26 cellular contexts compared by ENCODE assay signal in genomic region chr1:69738458-69738857, GRCh38.
A peak's percentile ranks its signal among the peaks of the same experiment; 100 is the strongest.
DNase-seq lines count a peak whose midpoint lies in the region; ATAC-seq and TF ChIP-seq lines count a peak whose summit lies in the region.
"Had no signal": no experiment of that assay in that cellular context is flagged by ENCODE, and none has a peak within 500 bp of the region (broad histone marks: within the 10 kb centered on the region; RNA-seq: fewer than 3 reads in every experiment).

No MANE protein-coding gene starts in this region.

- peaks cover 9% of the 10 kb centered on the region for H3K9me3 Mint-ChIP-seq in WTC11
- H3K9me3 Mint-ChIP-seq: activated B cell treated with CpG ODN at 0.5 μM for 24 hours; activated T-helper 1 cell treated with anti-CD3 and anti-CD28 coated beads, Interleukin-12 subunit alpha, Interleukin-12 subunit beta, Interleukin-2, Interleukin-4 antibody, amounts not matched to agents 30 ng/mL and 10 ng/mL and 1 ng/mL, durations not matched to agents 14 hours and 24 hours and 36 hours; dendritic cell treated with granulocyte-macrophage colony-stimulating factor and Interleukin-4, amounts not matched to agents 40 ng/mL and 50 ng/mL, for 4 days; stimulated activated naive CD8-positive, alpha-beta T cell treated with anti-CD3 and anti-CD28 coated beads, Interleukin-15, Interleukin-2, amounts not matched to agents 100 ng/mL and 50 ng/mL, for 24 hours had no signal

- peaks cover 4% of the 10 kb centered on the region; the same call in 1 of the 2 replicates for H3K36me3 Mint-ChIP-seq in WTC11
- H3K36me3 Mint-ChIP-seq: CD8-positive, alpha-beta memory T cell had no signal

- H3K9ac ChIP-seq in HUES64 (ENCODE audit: low read depth, low read length) = no peak overlapping the region

- ATAC-seq in sciatic nerve (peak; percentile 26), WTC11 (no peak)

- no peak overlapping the region for H3K4me3 Mint-ChIP-seq in WTC11
- H3K4me3 Mint-ChIP-seq: activated B cell treated with CpG ODN at 0.5 μM for 24 hours; activated naive CD4-positive, alpha-beta T cell treated with anti-CD3 and anti-CD28 coated beads for 36 hours; activated T-helper 1 cell treated with anti-CD3 and anti-CD28 coated beads, Interleukin-12 subunit alpha, Interleukin-12 subunit beta, Interleukin-2, Interleukin-4 antibody, amounts not matched to agents 30 ng/mL and 10 ng/mL and 1 ng/mL, durations not matched to agents 14 hours and 24 hours and 36 hours; CD8-positive, alpha-beta memory T cell; dendritic cell treated with granulocyte-macrophage colony-stimulating factor and Interleukin-4, amounts not matched to agents 40 ng/mL and 50 ng/mL, for 4 days; nephron progenitor cell; stimulated activated naive CD8-positive, alpha-beta T cell treated with anti-CD3 and anti-CD28 coated beads, Interleukin-15, Interleukin-2, amounts not matched to agents 100 ng/mL and 50 ng/mL, for 24 hours had no signal

- DNase-seq in caudate nucleus (lab: John Stamatoyannopoulos, UW) = no peak
- DNase-seq in medulla oblongata (ENCODE audit: extremely low spot score) = peak; percentile 12
- no peak for DNase-seq in sciatic nerve (ENCODE audit: low spot score)
- no peak for DNase-seq in NCI-H2029 treated with DMSO at 0.1 percent for 48 hours (lab: John Stamatoyannopoulos, UW)
- no peak for DNase-seq in nucleus accumbens (lab: John Stamatoyannopoulos, UW)
- no peak for DNase-seq in WTC11 (ENCODE audit: low spot score)
- DNase-seq: ACHN; activated B cell treated with CpG ODN at 0.5 μM for 24 hours; activated naive CD4-positive, alpha-beta T cell treated with anti-CD3 and anti-CD28 coated beads for 36 hours; adrenal gland; BE2C; CD8-positive, alpha-beta memory T cell; DMS153; HCEC 1CT; NCI-H1092 treated with DMSO at 0.1 percent for 48 hours; NCI-H187 treated with DMSO at 0.1 percent for 48 hours; NCI-H69; nephron progenitor cell; SHP77 treated with DMSO at 0.1 percent for 48 hours; SW 1271; tibial artery had no signal

- no peaks in the 10 kb centered on the region; the same call in 1 of the 2 replicates for H3K27me3 Mint-ChIP-seq in WTC11 (ENCODE audit: low read depth)
- H3K27me3 Mint-ChIP-seq: activated B cell treated with CpG ODN at 0.5 μM for 24 hours; CD8-positive, alpha-beta memory T cell; dendritic cell treated with granulocyte-macrophage colony-stimulating factor and Interleukin-4, amounts not matched to agents 40 ng/mL and 50 ng/mL, for 4 days; stimulated activated naive CD8-positive, alpha-beta T cell treated with anti-CD3 and anti-CD28 coated beads, Interleukin-15, Interleukin-2, amounts not matched to agents 100 ng/mL and 50 ng/mL, for 24 hours had no signal

- 93% methylated on average over 1 of the region's 2 CpGs for WGBS in HUES64

- H3K27me3 ChIP-seq in HUES64 (ENCODE audit: insufficient read depth, low read length) = no peaks in the 10 kb centered on the region
- H3K27me3 ChIP-seq: adrenal gland, BE2C, cardiac muscle cell, tibial artery had no signal

- no peak overlapping the region for H3K27ac Mint-ChIP-seq in WTC11
- H3K27ac Mint-ChIP-seq: activated B cell treated with CpG ODN at 0.5 μM for 24 hours; activated naive CD4-positive, alpha-beta T cell treated with anti-CD3 and anti-CD28 coated beads for 36 hours; activated T-helper 1 cell treated with anti-CD3 and anti-CD28 coated beads, Interleukin-12 subunit alpha, Interleukin-12 subunit beta, Interleukin-2, Interleukin-4 antibody, amounts not matched to agents 30 ng/mL and 10 ng/mL and 1 ng/mL, durations not matched to agents 14 hours and 24 hours and 36 hours; CD8-positive, alpha-beta memory T cell; dendritic cell treated with granulocyte-macrophage colony-stimulating factor and Interleukin-4, amounts not matched to agents 40 ng/mL and 50 ng/mL, for 4 days; nephron progenitor cell; stimulated activated naive CD8-positive, alpha-beta T cell treated with anti-CD3 and anti-CD28 coated beads, Interleukin-15, Interleukin-2, amounts not matched to agents 100 ng/mL and 50 ng/mL, for 24 hours had no signal

- peaks cover 25% of the 10 kb centered on the region for H3K4me1 Mint-ChIP-seq in WTC11
- H3K4me1 Mint-ChIP-seq: activated B cell treated with CpG ODN at 0.5 μM for 24 hours; CD8-positive, alpha-beta memory T cell; nephron progenitor cell had no signal

- H3K36me3 ChIP-seq in HUES64 (ENCODE audit: insufficient read depth, low read length) = no peaks in the 10 kb centered on the region
- H3K36me3 ChIP-seq: adrenal gland, BE2C, cardiac muscle cell, tibial artery had no signal

- POLR2A ChIA-PET in WTC11 (lab: Charles Lee) = no interaction called here

- intact Hi-C loops in sciatic nerve (cut with DNase I) = no loop called here

- H3K4me3 ChIP-seq in HUES64 (ENCODE audit: low read length) = no peak overlapping the region
- H3K4me3 ChIP-seq: adrenal gland, cardiac muscle cell, tibial artery had no signal

- 0 out of 2 replicates have a peak overlapping the region, but pooled peaks have one; percentile 3 for H3K27ac ChIP-seq in HUES64 (ENCODE audit: low read depth, low read length)
- H3K27ac ChIP-seq in caudate nucleus (ENCODE audit: low read depth, low read length) = peak overlapping the region; percentile 58
- H3K27ac ChIP-seq: adrenal gland, cardiac muscle cell, tibial artery had no signal

- TF ChIP-seq CTCF in WTC11 (IDR thresholded peaks at IDR 0.05) = no peak

- peaks cover 21% of the 10 kb centered on the region for H3K4me1 ChIP-seq in HUES64 (ENCODE audit: insufficient read depth, low read length)
- H3K4me1 ChIP-seq: adrenal gland, BE2C, tibial artery had no signal

- CTCF ChIA-PET in WTC11 (lab: Charles Lee) = interaction anchor here (1.0 to 2.1 kb wide), 5 partner anchors 20 to 1241 kb away, joined by 3 to 8 read pairs (median 4); partner anchors contain the start of gene DEPDC1

- peaks cover 6% of the 10 kb centered on the region; the same call in 1 of the 2 replicates for H3K9me3 ChIP-seq in HUES64 (ENCODE audit: insufficient read depth, low read depth, low read length)
- H3K9me3 ChIP-seq: adrenal gland, BE2C had no signal

TF ChIP-seq in WTC11, 78 proteins besides CTCF, POLR2A, EP300 and RAD21 (continues in another document):
- TF ChIP-seq, protein P1, sequence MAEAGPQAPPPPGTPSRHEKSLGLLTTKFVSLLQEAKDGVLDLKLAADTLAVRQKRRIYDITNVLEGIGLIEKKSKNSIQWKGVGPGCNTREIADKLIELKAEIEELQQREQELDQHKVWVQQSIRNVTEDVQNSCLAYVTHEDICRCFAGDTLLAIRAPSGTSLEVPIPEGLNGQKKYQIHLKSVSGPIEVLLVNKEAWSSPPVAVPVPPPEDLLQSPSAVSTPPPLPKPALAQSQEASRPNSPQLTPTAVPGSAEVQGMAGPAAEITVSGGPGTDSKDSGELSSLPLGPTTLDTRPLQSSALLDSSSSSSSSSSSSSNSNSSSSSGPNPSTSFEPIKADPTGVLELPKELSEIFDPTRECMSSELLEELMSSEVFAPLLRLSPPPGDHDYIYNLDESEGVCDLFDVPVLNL (CRISPR knock-in tag; IDR thresholded peaks at IDR 0.05; ENCODE audit: borderline replicate concordance, low read depth) = no peak
- TF ChIP-seq MLX (CRISPR knock-in tag; IDR thresholded peaks at IDR 0.05) = no peak
- no peak for TF ChIP-seq ZNF671 (CRISPR knock-in tag; IDR thresholded peaks at IDR 0.05)
- no peak for TF ChIP-seq SMAD4 (CRISPR knock-in tag; IDR thresholded peaks at IDR 0.05)
- no peak for TF ChIP-seq FOXJ3 (CRISPR knock-in tag; IDR thresholded peaks at IDR 0.05; ENCODE audit: borderline replicate concordance)
- TF ChIP-seq, protein P2, sequence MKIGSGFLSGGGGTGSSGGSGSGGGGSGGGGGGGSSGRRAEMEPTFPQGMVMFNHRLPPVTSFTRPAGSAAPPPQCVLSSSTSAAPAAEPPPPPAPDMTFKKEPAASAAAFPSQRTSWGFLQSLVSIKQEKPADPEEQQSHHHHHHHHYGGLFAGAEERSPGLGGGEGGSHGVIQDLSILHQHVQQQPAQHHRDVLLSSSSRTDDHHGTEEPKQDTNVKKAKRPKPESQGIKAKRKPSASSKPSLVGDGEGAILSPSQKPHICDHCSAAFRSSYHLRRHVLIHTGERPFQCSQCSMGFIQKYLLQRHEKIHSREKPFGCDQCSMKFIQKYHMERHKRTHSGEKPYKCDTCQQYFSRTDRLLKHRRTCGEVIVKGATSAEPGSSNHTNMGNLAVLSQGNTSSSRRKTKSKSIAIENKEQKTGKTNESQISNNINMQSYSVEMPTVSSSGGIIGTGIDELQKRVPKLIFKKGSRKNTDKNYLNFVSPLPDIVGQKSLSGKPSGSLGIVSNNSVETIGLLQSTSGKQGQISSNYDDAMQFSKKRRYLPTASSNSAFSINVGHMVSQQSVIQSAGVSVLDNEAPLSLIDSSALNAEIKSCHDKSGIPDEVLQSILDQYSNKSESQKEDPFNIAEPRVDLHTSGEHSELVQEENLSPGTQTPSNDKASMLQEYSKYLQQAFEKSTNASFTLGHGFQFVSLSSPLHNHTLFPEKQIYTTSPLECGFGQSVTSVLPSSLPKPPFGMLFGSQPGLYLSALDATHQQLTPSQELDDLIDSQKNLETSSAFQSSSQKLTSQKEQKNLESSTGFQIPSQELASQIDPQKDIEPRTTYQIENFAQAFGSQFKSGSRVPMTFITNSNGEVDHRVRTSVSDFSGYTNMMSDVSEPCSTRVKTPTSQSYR (CRISPR knock-in tag; IDR thresholded peaks at IDR 0.05) = no peak
- no peak for TF ChIP-seq HMGA2 (CRISPR knock-in tag; IDR thresholded peaks at IDR 0.05)
- no peak for TF ChIP-seq ZNF121 (CRISPR knock-in tag; IDR thresholded peaks at IDR 0.05)
- TF ChIP-seq ZBTB43 (CRISPR knock-in tag; IDR thresholded peaks at IDR 0.05) = no peak
- TF ChIP-seq EMX1 (CRISPR knock-in tag; IDR thresholded peaks at IDR 0.05) = no peak
- TF ChIP-seq TCF7 (CRISPR knock-in tag; IDR thresholded peaks at IDR 0.05; ENCODE audit: low read depth) = no peak
